In the genomic region with DNA sequence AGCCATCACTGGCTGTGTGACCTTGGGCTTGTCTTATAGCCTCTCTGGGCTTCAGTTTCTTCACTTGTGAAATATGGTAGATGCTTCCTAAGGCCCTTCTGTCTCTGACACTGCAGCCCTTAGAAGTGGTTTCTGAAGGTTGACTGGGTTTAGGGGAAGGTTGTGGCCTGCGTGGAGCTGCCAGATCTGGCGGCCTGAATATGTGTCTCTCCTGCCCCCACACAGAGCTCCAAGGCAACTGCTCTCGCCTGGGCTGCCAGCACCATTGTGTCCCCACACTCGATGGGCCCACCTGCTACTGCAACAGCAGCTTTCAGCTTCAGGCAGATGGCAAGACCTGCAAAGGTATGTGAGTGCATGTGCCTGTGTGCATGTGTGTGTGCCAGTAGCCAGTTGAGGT, we compare ENCODE assay signal across 1 cellular context.
TF ChIP-seq lines count a peak whose summit lies in the region.

No MANE protein-coding gene starts in this region.

TF ChIP-seq in SK-N-SH, 30 proteins besides CTCF, POLR2A, EP300 and RAD21:
- TF ChIP-seq JUND (IDR thresholded peaks at IDR 0.05) (no peak), GATA2 (CRISPR knock-in tag; IDR thresholded peaks at IDR 0.05) (no peak), EZH2phosphoT487 (IDR thresholded peaks at IDR 0.05; ENCODE audit: borderline replicate concordance, low read depth) (no peak), YY1 (IDR thresholded peaks at IDR 0.05; ENCODE audit: low read depth) (no peak), MXI1 (IDR thresholded peaks at IDR 0.05; ENCODE audit: low read depth, low read length) (no peak), TAF1 (IDR thresholded peaks at IDR 0.05; ENCODE audit: borderline replicate concordance, low read depth, low read length) (no peak), POLR2AphosphoS5 (IDR thresholded peaks at IDR 0.05; ENCODE audit: low read depth, low read length) (no peak)
